Comparison of ENCODE assay signal across 9 cellular contexts in genomic region chr1:158371188-158371953, GRCh38. TPM values are rescaled to one million over a fixed set of nuclear protein-coding genes. Genes with fewer than 3 reads are reported as not detected.
DNase-seq lines count a peak whose midpoint lies in the region; ATAC-seq and TF ChIP-seq lines count a peak whose summit lies in the region.
"Had no signal": no experiment of that assay in that cellular context is flagged by ENCODE, and none has a peak within 500 bp of the region (broad histone marks: within the 10 kb centered on the region; RNA-seq: fewer than 3 reads in every experiment).

No MANE protein-coding gene starts in this region.

- H2AFZ ChIP-seq in H9 (ENCODE audit: low read length), result no peak overlapping the region

- no peak overlapping the region for H2BK120ac ChIP-seq in H9 (ENCODE audit: low read depth, low read length, poor library complexity, severe bottlenecking)

- no peak overlapping the region for H3K9ac ChIP-seq in H9 (ENCODE audit: extremely low read depth, insufficient read length, low read length)

- no peaks in the 10 kb centered on the region for H3K4me1 ChIP-seq in H9 (ENCODE audit: insufficient read depth, low read length)
- H3K4me1 ChIP-seq: SJSA1 had no signal

- no peaks in the 10 kb centered on the region for H3K4me1 Mint-ChIP-seq in H9

- no peaks in the 10 kb centered on the region for H3K27me3 ChIP-seq in H9 (ENCODE audit: insufficient read depth, low read length)
- H3K27me3 ChIP-seq: SJSA1 had no signal

- H3K23me2 ChIP-seq in H9 (ENCODE audit: insufficient read length, low read depth, low read length, poor library complexity, severe bottlenecking), result no peaks in the 10 kb centered on the region

- H3K4me2 ChIP-seq in H9 (ENCODE audit: insufficient read depth, insufficient read length, low read length), result no peak overlapping the region

- H3K56ac ChIP-seq in H9 (ENCODE audit: insufficient read length, low read depth, low read length), result no peak overlapping the region

- H3T11ph ChIP-seq in H9 (ENCODE audit: low read length), result no peak overlapping the region

- H4K5ac ChIP-seq in H9 (ENCODE audit: insufficient read length, low read depth, low read length), result no peak overlapping the region

- no peak overlapping the region for H3K23ac ChIP-seq in H9 (ENCODE audit: insufficient read length, low read depth, low read length)

- no peak overlapping the region; a peak in 1 of 7 replicates for H3K27ac Mint-ChIP-seq in H9

- no peak overlapping the region for H3K27ac ChIP-seq in H9 (ENCODE audit: insufficient read length, low read depth, low read length)
- H3K27ac ChIP-seq: SJSA1 had no signal

- no peak overlapping the region for H2BK20ac ChIP-seq in H9 (ENCODE audit: low read depth, low read length, poor library complexity, severe bottlenecking)

- H4K20me1 ChIP-seq in H9 (ENCODE audit: control insufficient read depth, insufficient read depth, insufficient read length), result no peaks in the 10 kb centered on the region

- ATAC-seq in GM18873 (IDR thresholded peaks at IDR 0.05; ENCODE audit: low FRiP score, unreplicated experiment) (peak; percentile 84), GM21528 (IDR thresholded peaks at IDR 0.05; ENCODE audit: low FRiP score, unreplicated experiment) (peak; percentile 95), HG03378 (IDR thresholded peaks at IDR 0.05; ENCODE audit: unreplicated experiment) (peak; percentile 97)

- peaks cover 3 to 9% of the 10 kb centered on the region in 2 experiments; a peak in 2 of 5 replicates for H3K9me3 Mint-ChIP-seq in H9

- no peak overlapping the region for H3K4ac ChIP-seq in H9 (ENCODE audit: low read depth, low read length)

- no peak overlapping the region for H2BK5ac ChIP-seq in H9 (ENCODE audit: insufficient read length, low read length)

- H2BK15ac ChIP-seq in H9 (ENCODE audit: low read depth, low read length), result no peak overlapping the region

- peak; percentile 19 to 42 for DNase-seq in stimulated activated CD4-positive, alpha-beta T cell treated with anti-CD3 and anti-CD28 coated beads, Interleukin-2, amount 100 ng/mL, for 24 hours
- DNase-seq in H9 (no peak), NCI-H2107 treated with DMSO at 0.1 percent for 48 hours (lab: John Stamatoyannopoulos, UW; ENCODE audit: unreplicated experiment) (no peak), COR-L47 (lab: John Stamatoyannopoulos, UW) (no peak)

- H3K4me3 Mint-ChIP-seq in H9, result no peak overlapping the region

- H3K79me1 ChIP-seq in H9 (ENCODE audit: insufficient read depth, low read depth, low read length, poor library complexity, severe bottlenecking), result no peaks in the 10 kb centered on the region

- H3K14ac ChIP-seq in H9 (ENCODE audit: insufficient read depth, low read length), result no peak overlapping the region

- H3K18ac ChIP-seq in H9 (ENCODE audit: insufficient read length, low read depth, low read length), result no peak overlapping the region

- no peaks in the 10 kb centered on the region for H3K79me2 ChIP-seq in H9 (ENCODE audit: insufficient read depth, low read length)

- no peaks in the 10 kb centered on the region for H3K9me3 ChIP-seq in H9 (ENCODE audit: control insufficient read depth, low read depth, low read length)
- H3K9me3 ChIP-seq: SJSA1 had no signal

- H3K36me3 Mint-ChIP-seq in H9 (ENCODE audit: insufficient read depth in 1 of 3, low read depth in 3 of 3), result no peaks in the 10 kb centered on the region

- no peak for TF ChIP-seq CTCF in H9 (conservative IDR thresholded peaks at IDR 0.05)

- no peak overlapping the region for H2BK12ac ChIP-seq in H9 (ENCODE audit: insufficient read length, low read depth, low read length)

- WGBS in H9 (ENCODE audit: extremely low coverage, insufficient read length, low lambda C conversion rate), result no CpG with 5 or more reads among the region's 6 CpGs

- H3K27me3 Mint-ChIP-seq in H9 (ENCODE audit: low read depth), result no peaks in the 10 kb centered on the region

- no peak overlapping the region for H2AK5ac ChIP-seq in H9 (ENCODE audit: insufficient read length, low read length)

- H4K91ac ChIP-seq in H9 (ENCODE audit: insufficient read length, low read depth, low read length), result no peak overlapping the region

- no peak overlapping the region for H4K8ac ChIP-seq in H9 (replicated peaks; ENCODE audit: insufficient read length, low read depth, low read length)

RNA-seq across cellular contexts. Expression of gene CD1E, which starts 17.7 kb away (rescaled TPM):
- not detected in 2 replicates for total RNA-seq in H9 (2021)
- total RNA-seq: myocyte, SJSA1 had no signal

RNA-seq across cellular contexts. Expression of gene OR10T2, which starts 27.9 kb away (rescaled TPM):
- not detected in 2 replicates for total RNA-seq in H9 (2021)
- total RNA-seq: myocyte, SJSA1 had no signal

RNA-seq across cellular contexts. Expression of gene CD1B, which starts 40.0 kb away (rescaled TPM):
- total RNA-seq in H9 (2021), result not detected in 2 replicates
- total RNA-seq: myocyte, SJSA1 had no signal

RNA-seq across cellular contexts. Expression of gene OR10K2, which starts 54.7 kb away (rescaled TPM):
- not detected in 2 replicates for total RNA-seq in H9 (2021)
- total RNA-seq: myocyte, SJSA1 had no signal

Comparison
In these comparisons a context has a peak if more than half of its experiments do, and no peak if none do; other contexts are left out.
1. DNase-seq: peak in stimulated activated CD4-positive, alpha-beta T cell treated with anti-CD3 and anti-CD28 coated beads, Interleukin-2, amount 100 ng/mL, for 24 hours (2 of 2); none in H9 (single experiment), NCI-H2107 treated with DMSO at 0.1 percent for 48 hours (single experiment) and COR-L47 (single experiment).
2. Peak in every context shown above with its lines, with median percentiles within 50 percentile points of each other: ATAC-seq.